16 cellular contexts compared by ENCODE assay signal in genomic region chr2:28287261-28287915, GRCh38.
A peak's percentile ranks its signal among the peaks of the same experiment; 100 is the strongest.
DNase-seq lines count a peak whose midpoint lies in the region; ATAC-seq and TF ChIP-seq lines count a peak whose summit lies in the region.
"Had no signal": no experiment of that assay in that cellular context is flagged by ENCODE, and none has a peak within 500 bp of the region (broad histone marks: within the 10 kb centered on the region; RNA-seq: fewer than 3 reads in every experiment).

No MANE protein-coding gene starts in this region.

- ATAC-seq in activated naive CD8-positive, alpha-beta T cell treated with anti-CD3 and anti-CD28 coated beads, Interleukin-2, amount 50 U/mL, for 24 hours: no peak
- peak; percentile 68 for ATAC-seq in aorta (ENCODE audit: low FRiP score)
- ATAC-seq: right cardiac atrium had no signal

- no peak overlapping the region for H3K4me3 Mint-ChIP-seq in activated naive CD8-positive, alpha-beta T cell treated with anti-CD3 and anti-CD28 coated beads, Interleukin-2, amount 50 U/mL, for 24 hours
- no peak overlapping the region for H3K4me3 Mint-ChIP-seq in activated naive CD8-positive, alpha-beta T cell treated with anti-CD3 and anti-CD28 coated beads for 36 hours
- H3K4me3 Mint-ChIP-seq: activated naive CD4-positive, alpha-beta T cell treated with anti-CD3 and anti-CD28 coated beads for 36 hours; mesothelial cell of epicardium had no signal

- peaks cover 23% of the 10 kb centered on the region for H3K4me1 Mint-ChIP-seq in activated naive CD8-positive, alpha-beta T cell treated with anti-CD3 and anti-CD28 coated beads, Interleukin-2, amount 50 U/mL, for 24 hours
- peaks cover 9% of the 10 kb centered on the region for H3K4me1 Mint-ChIP-seq in activated naive CD8-positive, alpha-beta T cell treated with anti-CD3 and anti-CD28 coated beads for 36 hours

- 46 to 47% methylated on average over 4 of the region's 4 CpGs for WGBS in aorta, 2 donors

- DNase-seq in activated naive CD8-positive, alpha-beta T cell treated with anti-CD3 and anti-CD28 coated beads, Interleukin-2, amount 50 U/mL, for 24 hours: no peak
- no peak for DNase-seq in activated naive CD8-positive, alpha-beta T cell treated with anti-CD3 and anti-CD28 coated beads for 36 hours
- no peak for DNase-seq in RWPE1 (ENCODE audit: low spot score)
- peak; percentile 58 for DNase-seq in fibroblast of villous mesenchyme (ENCODE audit: low read depth)
- DNase-seq in aorta: peak in 1 of 2 donors; percentile 55
- DNase-seq in NCI-H82 (lab: John Stamatoyannopoulos, UW): no peak
- DNase-seq in ureter (ENCODE audit: low spot score): no peak
- DNase-seq in caudate nucleus (lab: John Stamatoyannopoulos, UW): no peak
- DNase-seq: activated CD4-positive, alpha-beta T cell treated with anti-CD3 and anti-CD28 coated beads for 48 hours; activated naive CD4-positive, alpha-beta T cell treated with anti-CD3 and anti-CD28 coated beads for 36 hours; kidney glomerular epithelial cell; NCI-H1930; right cardiac atrium; stimulated activated CD4-positive, alpha-beta T cell treated with anti-CD3 and anti-CD28 coated beads, Interleukin-2, amount 100 ng/mL, for 24 hours had no signal

- intact Hi-C loops in aorta (cut with DNase I): no loop called here

- CTCF ChIA-PET in RWPE1 (lab: Yijun Ruan, JAX): interaction anchor here (0.6 kb wide), 1 partner anchor 403 kb away, joined by 5 read pairs; no protein-coding TSS in a partner anchor

- H3K4me3 ChIP-seq in fibroblast of villous mesenchyme (ENCODE audit: low read depth, low read length) (no peak overlapping the region), aorta (ENCODE audit: low read length in 2 of 2) (no peak overlapping the region)

- H3K36me3 ChIP-seq in aorta (ENCODE audit: control insufficient read depth in 1 of 2, insufficient read depth in 2 of 2, low read length in 1 of 2): no peaks in the 10 kb centered on the region
- H3K36me3 ChIP-seq: neutrophil had no signal

- H3K9me3 ChIP-seq in aorta (ENCODE audit: control insufficient read depth, low read length): no peaks in the 10 kb centered on the region
- H3K9me3 ChIP-seq: neutrophil had no signal

- POLR2A ChIA-PET in RWPE1 (lab: Yijun Ruan, JAX; ENCODE audit: low non-redundant PET): no interaction called here

- H3K27me3 ChIP-seq in aorta (ENCODE audit: control insufficient read depth in 1 of 2, insufficient read depth in 2 of 2, low read length in 1 of 2): no peaks in the 10 kb centered on the region
- H3K27me3 ChIP-seq: neutrophil had no signal

- peak overlapping the region; percentile 51 for H3K27ac Mint-ChIP-seq in activated naive CD8-positive, alpha-beta T cell treated with anti-CD3 and anti-CD28 coated beads, Interleukin-2, amount 50 U/mL, for 24 hours
- no peak overlapping the region for H3K27ac Mint-ChIP-seq in activated naive CD8-positive, alpha-beta T cell treated with anti-CD3 and anti-CD28 coated beads for 36 hours
- H3K27ac Mint-ChIP-seq: activated naive CD4-positive, alpha-beta T cell treated with anti-CD3 and anti-CD28 coated beads for 36 hours had no signal

- no peak for TF ChIP-seq CTCF in RWPE1 (conservative IDR thresholded peaks at IDR 0.05; ENCODE audit: low read depth)
- no peak for TF ChIP-seq CTCF in fibroblast of villous mesenchyme (IDR thresholded peaks at IDR 0.05; ENCODE audit: insufficient read depth, low read depth, low read length)

- peaks cover 4% of the 10 kb centered on the region for H3K36me3 Mint-ChIP-seq in activated naive CD8-positive, alpha-beta T cell treated with anti-CD3 and anti-CD28 coated beads, Interleukin-2, amount 50 U/mL, for 24 hours (ENCODE audit: low read depth)
- peaks cover 2% of the 10 kb centered on the region for H3K36me3 Mint-ChIP-seq in activated naive CD8-positive, alpha-beta T cell treated with anti-CD3 and anti-CD28 coated beads for 36 hours
- H3K36me3 Mint-ChIP-seq: mesothelial cell of epicardium had no signal

- H3K9me3 Mint-ChIP-seq in activated naive CD8-positive, alpha-beta T cell treated with anti-CD3 and anti-CD28 coated beads, Interleukin-2, amount 50 U/mL, for 24 hours: no peaks in the 10 kb centered on the region
- no peaks in the 10 kb centered on the region for H3K9me3 Mint-ChIP-seq in activated naive CD8-positive, alpha-beta T cell treated with anti-CD3 and anti-CD28 coated beads for 36 hours
- H3K9me3 Mint-ChIP-seq: activated naive CD4-positive, alpha-beta T cell treated with anti-CD3 and anti-CD28 coated beads for 36 hours; mesothelial cell of epicardium had no signal

- peaks cover 0 to 3% of the 10 kb centered on the region in 2 donors for H3K4me1 ChIP-seq in aorta (ENCODE audit: control insufficient read depth in 1 of 2, insufficient read depth in 2 of 2, low read length in 2 of 2)

- H3K27me3 Mint-ChIP-seq in activated naive CD8-positive, alpha-beta T cell treated with anti-CD3 and anti-CD28 coated beads, Interleukin-2, amount 50 U/mL, for 24 hours: no peaks in the 10 kb centered on the region
- H3K27me3 Mint-ChIP-seq in activated naive CD8-positive, alpha-beta T cell treated with anti-CD3 and anti-CD28 coated beads for 36 hours: no peaks in the 10 kb centered on the region

- peak overlapping the region; percentile 33; the same call in 1 of the 2 replicates for H3K27ac ChIP-seq in RWPE1
- peak overlapping the region; percentile 32 to 68 for H3K27ac ChIP-seq in aorta (ENCODE audit: low read depth in 1 of 2, low read length in 2 of 2)
- H3K27ac ChIP-seq in caudate nucleus (ENCODE audit: low read depth, low read length): no peak overlapping the region
- H3K27ac ChIP-seq: neutrophil had no signal
